ENCODE assay signal across 9 cellular contexts in the genomic region with DNA sequence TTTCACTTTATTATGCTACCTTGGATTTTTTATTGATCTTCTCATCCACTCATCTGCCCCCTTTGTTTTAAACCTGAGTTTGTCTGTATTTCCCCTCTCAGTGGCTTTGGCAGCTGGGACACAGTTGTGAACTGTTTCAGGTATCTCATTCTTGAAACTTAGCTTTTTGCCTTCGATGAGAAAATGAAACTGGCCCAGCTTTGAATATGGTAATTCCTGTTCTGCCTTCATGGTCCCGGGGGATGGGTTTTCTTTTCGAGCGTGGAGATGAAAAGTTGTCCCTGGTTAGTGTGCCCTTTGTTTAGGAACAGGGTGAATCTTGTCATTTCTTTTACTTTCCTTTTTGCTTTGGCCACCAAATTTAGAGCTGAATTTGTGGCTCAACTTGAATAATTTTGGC. TPM values are rescaled to one million over a fixed set of nuclear protein-coding genes. Genes with fewer than 3 reads are reported as not detected.
DNase-seq lines count a peak whose midpoint lies in the region; ATAC-seq and TF ChIP-seq lines count a peak whose summit lies in the region.
"Had no signal": no experiment of that assay in that cellular context is flagged by ENCODE, and none has a peak within 500 bp of the region (broad histone marks: within the 10 kb centered on the region; RNA-seq: fewer than 3 reads in every experiment).

No MANE protein-coding gene starts in this region.

- no TSS peak for BruUV-seq in OCI-LY7 (replicated peaks; lab: Mats Ljungman, UMichigan)

- no peaks in the 10 kb centered on the region for H4K20me1 ChIP-seq in OCI-LY7 (ENCODE audit: insufficient read depth, low read length)

- CTCF ChIA-PET in OCI-LY7 (lab: Charles Lee; ENCODE audit: unreplicated experiment), result no interaction called here

- no peaks in the 10 kb centered on the region for H3K9me2 ChIP-seq in OCI-LY7 (ENCODE audit: insufficient read depth, low read length)

- POLR2A ChIA-PET in OCI-LY7 (lab: Charles Lee), result interaction anchor here (1.7 to 1.9 kb wide), 2 partner anchors 8 to 26 kb away, joined by 4 to 5 read pairs; partner anchors contain the start of gene DHX35

- H3K4me3 ChIP-seq in GM12865 (ENCODE audit: low read depth, low read length) (peak overlapping the region; percentile 40), OCI-LY7 (ENCODE audit: low read depth, low read length, poor library complexity, severe bottlenecking) (no peak overlapping the region)

- H3K36me3 ChIP-seq in OCI-LY7 (ENCODE audit: insufficient read depth, low read length), result peaks cover 82% of the 10 kb centered on the region

- no peak for TF ChIP-seq CTCF in GM12865 (IDR thresholded peaks at IDR 0.05; ENCODE audit: insufficient read depth, low read depth, low read length, missing control alignments)
- no peak for TF ChIP-seq CTCF in OCI-LY7 (conservative IDR thresholded peaks at IDR 0.05; ENCODE audit: low read length)

- 0 out of 2 replicates have a peak overlapping the region, but pooled peaks have one; percentile 9 for H3K4me2 ChIP-seq in OCI-LY7 (ENCODE audit: low read length)

- no peaks in the 10 kb centered on the region for H3K79me2 ChIP-seq in OCI-LY7 (ENCODE audit: insufficient read depth, low read depth, low read length)

- DNase-seq in GM12865 (ENCODE audit: low read depth) (peak; percentile 90), OCI-LY7 (ENCODE audit: low spot score) (peak; percentile 20), LoVo (ENCODE audit: low spot score) (no peak), SW 1271 (lab: John Stamatoyannopoulos, UW) (no peak)
- DNase-seq: CD4-positive, alpha-beta T cell had no signal

- H2AFZ ChIP-seq in OCI-LY7 (ENCODE audit: low read length), result no peak overlapping the region

- no peak overlapping the region for H3K27ac ChIP-seq in OCI-LY7 (ENCODE audit: low read depth, low read length, poor library complexity, severe bottlenecking)

- no peaks in the 10 kb centered on the region for H3K9me3 ChIP-seq in OCI-LY7 (ENCODE audit: low read length)

- peaks cover 8% of the 10 kb centered on the region for H3K4me1 ChIP-seq in OCI-LY7 (ENCODE audit: insufficient read depth, low read length, poor library complexity, severe bottlenecking)

- peak; percentile 78 for ATAC-seq in GM19351 (IDR thresholded peaks at IDR 0.05; ENCODE audit: unreplicated experiment)
- ATAC-seq in HG02870 (IDR thresholded peaks at IDR 0.05; ENCODE audit: unreplicated experiment), result peak; percentile 45
- ATAC-seq in HG03439 (IDR thresholded peaks at IDR 0.05; ENCODE audit: unreplicated experiment), result no peak
- ATAC-seq in HG02884 (IDR thresholded peaks at IDR 0.05; ENCODE audit: unreplicated experiment), result no peak

- intact Hi-C loops in OCI-LY7 (cut with micrococcal nuclease; ENCODE audit: unreplicated experiment), result no loop called here

RNA-seq across cellular contexts. Expression of gene DHX35, which starts 25.6 kb away (rescaled TPM):
- total RNA-seq in OCI-LY7 (2014; rRNA removed; shearing (Covaris generic)), result 13.7 and 15.6 TPM in 2 replicates
- total RNA-seq in OCI-LY7 (2022), result 13.0 and 13.9 TPM in 2 replicates

Comparison
In these comparisons a context has a peak if more than half of its experiments do, and no peak if none do; other contexts are left out.
1. DNase-seq: peak in GM12865 (single experiment) and OCI-LY7 (single experiment); none in LoVo (single experiment) and SW 1271 (0 of 2).
2. ATAC-seq: peak in GM19351 (single experiment) and HG02870 (single experiment); none in HG03439 (single experiment) and HG02884 (single experiment).